9 cellular contexts compared by ENCODE assay signal in genomic region chr9:129480705-129481104, GRCh38.
A peak's percentile ranks its signal among the peaks of the same experiment; 100 is the strongest.
DNase-seq lines count a peak whose midpoint lies in the region; ATAC-seq and TF ChIP-seq lines count a peak whose summit lies in the region.
"Had no signal": no experiment of that assay in that cellular context is flagged by ENCODE, and none has a peak within 500 bp of the region (broad histone marks: within the 10 kb centered on the region; RNA-seq: fewer than 3 reads in every experiment).

No MANE protein-coding gene starts in this region.

- in situ Hi-C loops in GM23248 (cut with MboI) = loop anchor here (10.0 kb wide), 1 partner anchor 306 kb away; the partner anchor contains the start of gene IER5L

- no peak for DNase-seq in GM23248
- DNase-seq in body of pancreas = no peak
- DNase-seq in substantia nigra (lab: John Stamatoyannopoulos, UW) = no peak
- DNase-seq in GOT3 (lab: John Stamatoyannopoulos, UW) = no peak
- DNase-seq in SW480 (ENCODE audit: low spot score) = no peak
- no peak for DNase-seq in OCI-M1 (lab: John Stamatoyannopoulos, UW)
- no peak for DNase-seq in HEK293T (ENCODE audit: extremely low spot score)
- DNase-seq: activated T-cell treated with anti-CD3 and anti-CD28 coated beads, Interleukin-2, amount 50 U/mL, for 72 hours had no signal

- H3K9ac ChIP-seq in GM23248 = no peak overlapping the region; the same call in 1 of the 2 replicates

- no peak for TF ChIP-seq CTCF in body of pancreas (IDR thresholded peaks at IDR 0.05)

- CTCF ChIA-PET in HEK293T (lab: Yijun Ruan, JAX) = interaction anchor here (0.6 kb wide), 1 partner anchor 63 kb away, joined by 3 read pairs; no protein-coding TSS in a partner anchor

- 0 out of 2 replicates have a peak overlapping the region, but pooled peaks have one; percentile 10 for H2AFZ ChIP-seq in GM23248

- H3K4me1 ChIP-seq in GM23248 (ENCODE audit: insufficient read depth) = peaks cover 41% of the 10 kb centered on the region
- peaks cover 55% of the 10 kb centered on the region for H3K4me1 ChIP-seq in body of pancreas
- H3K4me1 ChIP-seq in mesodermal cell (ENCODE audit: control insufficient read depth, insufficient read depth, low read length, poor library complexity, severe bottlenecking) = peaks cover 55% of the 10 kb centered on the region

- H3K9me2 ChIP-seq in GM23248 (ENCODE audit: insufficient read depth) = no peaks in the 10 kb centered on the region

- no peaks in the 10 kb centered on the region for H3K36me3 ChIP-seq in GM23248 (ENCODE audit: low read depth)
- no peaks in the 10 kb centered on the region for H3K36me3 ChIP-seq in body of pancreas (replicated peaks in 1 of 2; ENCODE audit: insufficient read depth in 1 of 2, low read depth in 2 of 2)
- no peaks in the 10 kb centered on the region for H3K36me3 ChIP-seq in mesodermal cell (ENCODE audit: control insufficient read depth, insufficient read depth, low read length)

- H3K4me3 ChIP-seq in GM23248 (no peak overlapping the region), body of pancreas (no peak overlapping the region), mesodermal cell (ENCODE audit: extremely low read depth, insufficient read depth, low read length, poor library complexity, severe bottlenecking) (no peak overlapping the region)

- no peak for TF ChIP-seq POLR2A in body of pancreas (IDR thresholded peaks at IDR 0.05)

- peaks cover 29% of the 10 kb centered on the region for H3F3A ChIP-seq in GM23248 (ENCODE audit: insufficient read depth)

- H3K4me2 ChIP-seq in GM23248 (ENCODE audit: unreplicated experiment) = no peak overlapping the region

- H3K79me2 ChIP-seq in GM23248 (ENCODE audit: insufficient read depth) = peaks cover 8% of the 10 kb centered on the region; the same call in 1 of the 2 replicates

- ATAC-seq in body of pancreas = no peak
- ATAC-seq: activated T-cell treated with anti-CD3 and anti-CD28 coated beads, Interleukin-2, amount 50 U/mL, for 72 hours had no signal

- intact Hi-C loops in body of pancreas (cut with DNase I) = no loop called here

- peak overlapping the region; percentile 17; the same call in 1 of the 2 replicates for H3K27ac ChIP-seq in GM23248
- H3K27ac ChIP-seq in body of pancreas = peak overlapping the region; percentile 100
- peak overlapping the region; percentile 98 for H3K27ac ChIP-seq in mesodermal cell (ENCODE audit: low read depth, low read length, severe bottlenecking)
- peak overlapping the region; percentile 27 for H3K27ac ChIP-seq in substantia nigra (ENCODE audit: low read depth, low read length, poor library complexity, severe bottlenecking)

- no peaks in the 10 kb centered on the region for H4K20me1 ChIP-seq in GM23248 (ENCODE audit: insufficient read depth)

- no peaks in the 10 kb centered on the region for H3K27me3 ChIP-seq in GM23248 (replicated peaks; ENCODE audit: insufficient read depth)
- no peaks in the 10 kb centered on the region for H3K27me3 ChIP-seq in body of pancreas

- no peaks in the 10 kb centered on the region for H3K9me3 ChIP-seq in GM23248 (ENCODE audit: low read depth)
- H3K9me3 ChIP-seq in body of pancreas = no peaks in the 10 kb centered on the region
- no peaks in the 10 kb centered on the region for H3K9me3 ChIP-seq in mesodermal cell (ENCODE audit: control insufficient read depth, low read length)

- POLR2A ChIA-PET in HEK293T (lab: Yijun Ruan, JAX) = interaction anchor here (0.7 to 6.2 kb wide), 2 partner anchors 21 to 302 kb away, joined by 3 to 40 read pairs; partner anchors contain the start of gene IER5L

TF ChIP-seq in HEK293T, 16 proteins besides CTCF, POLR2A, EP300 and RAD21:
- TF ChIP-seq ARNT (IDR thresholded peaks at IDR 0.05) (no peak), NFRKB (IDR thresholded peaks at IDR 0.05) (no peak)

Comparison
In these comparisons a context has a peak if more than half of its experiments do, and no peak if none do; other contexts are left out.
1. H3K27ac ChIP-seq: peak in every context shown above with its lines; median percentile 100 in body of pancreas; 98 in mesodermal cell; 27 in substantia nigra; 17 in GM23248.